ENCODE assay signal across 15 cellular contexts in the genomic region with DNA sequence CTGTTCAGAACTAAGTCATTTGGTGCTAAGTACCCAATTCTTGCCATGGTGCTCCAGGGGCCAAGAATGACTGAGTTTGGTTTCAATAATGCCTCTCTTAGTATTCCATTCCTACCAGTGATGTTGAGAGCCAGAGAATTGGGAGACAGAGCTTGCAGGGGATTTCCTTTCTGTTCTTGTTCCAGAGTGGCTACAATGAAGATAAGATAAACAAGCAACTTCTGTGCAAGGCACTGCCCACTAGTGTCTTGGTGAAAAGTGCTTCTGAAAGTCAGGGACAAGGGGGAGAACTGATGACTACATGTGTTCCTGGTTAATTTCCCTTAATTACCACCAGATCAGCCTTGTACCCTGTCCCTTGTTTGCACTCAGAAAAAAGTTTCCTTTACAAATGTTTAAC.
DNase-seq lines count a peak whose midpoint lies in the region; ATAC-seq and TF ChIP-seq lines count a peak whose summit lies in the region.
"Had no signal": no experiment of that assay in that cellular context is flagged by ENCODE, and none has a peak within 500 bp of the region (broad histone marks: within the 10 kb centered on the region; RNA-seq: fewer than 3 reads in every experiment).

No MANE protein-coding gene starts in this region.

- peak in 2 of 3 experiments; percentile 54 to 67 for DNase-seq in NCI-H1417 (lab: John Stamatoyannopoulos, UW)
- no peak for DNase-seq in NCI-H1417 treated with DMSO at 0.1 percent for 48 hours (lab: John Stamatoyannopoulos, UW)
- peak; percentile 68 for DNase-seq in NCI-H774 (lab: John Stamatoyannopoulos, UW)
- DNase-seq in fibroblast of villous mesenchyme (ENCODE audit: low read depth): peak; percentile 29
- no peak for DNase-seq in sciatic nerve (ENCODE audit: low spot score)
- no peak for DNase-seq in HuH-7 (ENCODE audit: low spot score)
- DNase-seq: activated CD4-positive, alpha-beta T cell treated with anti-CD3 and anti-CD28 coated beads for 48 hours; activated T-cell treated with anti-CD3 and anti-CD28 coated beads for 4 hours; left cardiac atrium; NCI-H82; T-helper 17 cell had no signal

- TF ChIP-seq CTCF in fibroblast of villous mesenchyme (IDR thresholded peaks at IDR 0.05; ENCODE audit: insufficient read depth, low read depth, low read length): no peak

- intact Hi-C loops in sciatic nerve (cut with DNase I): no loop called here

- H3K4me3 ChIP-seq in fibroblast of villous mesenchyme (ENCODE audit: low read depth, low read length): no peak overlapping the region

- ATAC-seq in sciatic nerve (peak; percentile 44), esophagus mucosa (no peak), GM18868 (IDR thresholded peaks at IDR 0.05; ENCODE audit: unreplicated experiment) (no peak)
- ATAC-seq: natural killer cell treated with Interleukin-12 subunit alpha and Interleukin-12 subunit beta and Interleukin-15 and Interleukin-18, amount 100 ng/mL, for 72 hours; stimulated activated effector memory CD8-positive, alpha-beta T cell treated with anti-CD3 and anti-CD28 coated beads, Interleukin-12 subunit alpha, Interleukin-12 subunit beta, amount 100 ng/mL, for 72 hours; T-helper 17 cell had no signal

Comparison
In these comparisons a context has a peak if more than half of its experiments do, and no peak if none do; other contexts are left out.
1. DNase-seq: peak in NCI-H1417 (2 of 3), NCI-H774 (single experiment) and fibroblast of villous mesenchyme (single experiment); none in NCI-H1417 treated with DMSO at 0.1 percent for 48 hours (single experiment), sciatic nerve (single experiment) and HuH-7 (single experiment).